In the genomic region with DNA sequence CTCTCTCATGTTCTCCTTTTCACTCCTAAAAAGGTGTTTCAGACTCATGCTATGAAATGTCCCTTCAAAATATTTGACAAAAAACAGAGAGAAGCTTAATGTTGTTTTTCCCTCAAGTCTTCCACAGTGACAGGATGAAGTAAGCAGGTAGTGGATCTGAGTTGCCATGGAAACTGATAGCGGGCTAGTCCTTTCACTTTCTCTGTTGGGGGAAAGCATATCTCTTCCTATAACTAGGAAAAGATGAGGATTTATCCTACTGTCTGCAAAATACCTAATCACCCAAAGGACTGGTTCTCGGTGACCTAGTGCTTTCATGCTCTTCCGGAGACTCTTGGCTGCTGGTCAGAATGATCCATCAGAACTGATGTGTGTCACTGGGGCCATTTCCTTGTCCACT, we compare ENCODE assay signal across 20 cellular contexts.
DNase-seq lines count a peak whose midpoint lies in the region; ATAC-seq and TF ChIP-seq lines count a peak whose summit lies in the region.
"Had no signal": no experiment of that assay in that cellular context is flagged by ENCODE, and none has a peak within 500 bp of the region (broad histone marks: within the 10 kb centered on the region; RNA-seq: fewer than 3 reads in every experiment).

No MANE protein-coding gene starts in this region.

- H3K4me3 Mint-ChIP-seq in brain = peak overlapping the region in 1 of 5 experiments; percentile 4
- H3K4me3 Mint-ChIP-seq in progenitor cell of endocrine pancreas (ENCODE audit: low read depth) = no peak overlapping the region
- H3K4me3 Mint-ChIP-seq: CD8-positive, alpha-beta T cell had no signal

- H3K27me3 ChIP-seq in KMS-11 (ENCODE audit: insufficient read depth, low read depth) = no peaks in the 10 kb centered on the region
- no peaks in the 10 kb centered on the region for H3K27me3 ChIP-seq in right lobe of liver
- H3K27me3 ChIP-seq: BLaER1 had no signal

- H3K27ac Mint-ChIP-seq in brain (peak overlapping the region; percentile 11 to 91 (median 34)), progenitor cell of endocrine pancreas (peak overlapping the region; percentile 18)
- H3K27ac Mint-ChIP-seq: CD8-positive, alpha-beta T cell had no signal

- H2AFZ ChIP-seq in KMS-11 (ENCODE audit: low read depth) = no peak overlapping the region; the same call in 1 of the 2 replicates
- H2AFZ ChIP-seq: PC-9 had no signal

- H3K36me3 Mint-ChIP-seq in brain = no peaks in the 10 kb centered on the region
- peaks cover 1% of the 10 kb centered on the region for H3K36me3 Mint-ChIP-seq in progenitor cell of endocrine pancreas (ENCODE audit: insufficient read depth)
- H3K36me3 Mint-ChIP-seq: CD8-positive, alpha-beta T cell had no signal

- peaks cover 61% of the 10 kb centered on the region for H3K4me1 Mint-ChIP-seq in brain
- peaks cover 5% of the 10 kb centered on the region for H3K4me1 Mint-ChIP-seq in progenitor cell of endocrine pancreas (ENCODE audit: low read depth)

- H3K27ac ChIP-seq in KMS-11 = peak overlapping the region; percentile 8; the same call in 1 of the 2 replicates
- H3K27ac ChIP-seq in right lobe of liver = no peak overlapping the region
- H3K27ac ChIP-seq: BLaER1, PC-9, SJCRH30 had no signal

- DNase-seq in NCI-H1092 treated with DMSO at 0.1 percent for 48 hours (lab: John Stamatoyannopoulos, UW) = peak; percentile 31
- DNase-seq in NCI-H1092 (lab: John Stamatoyannopoulos, UW) = no peak
- DNase-seq in progenitor cell of endocrine pancreas (ENCODE audit: low spot score, unreplicated experiment) = no peak
- no peak for DNase-seq in right lobe of liver
- no peak for DNase-seq in stimulated activated CD4-positive, alpha-beta T cell treated with anti-CD3 and anti-CD28 coated beads, Interleukin-12 subunit alpha, Interleukin-12 subunit beta, amount 100 ng/mL, for 4 hours
- DNase-seq: CD8-positive, alpha-beta T cell; DND-41; GDM1; GOT3; Kasumi-1; NCI-H1436 treated with DMSO at 0.1 percent for 48 hours; NCI-H2029 treated with DMSO at 0.1 percent for 48 hours; NCI-H2227 treated with DMSO at 0.1 percent for 48 hours; NCI-H526; PC-9; SJCRH30 had no signal

- no peak for ATAC-seq in right lobe of liver
- ATAC-seq in GM21528 (IDR thresholded peaks at IDR 0.05; ENCODE audit: low FRiP score, unreplicated experiment) = no peak
- ATAC-seq: CD8-positive, alpha-beta T cell had no signal

- no peak for TF ChIP-seq POLR2A in right lobe of liver (IDR thresholded peaks at IDR 0.05)

- H3K36me3 ChIP-seq in KMS-11 (ENCODE audit: insufficient read depth) (no peaks in the 10 kb centered on the region), right lobe of liver (no peaks in the 10 kb centered on the region)
- H3K36me3 ChIP-seq: BLaER1, SJCRH30 had no signal

- peak overlapping the region; percentile 17; the same call in 1 of the 2 replicates for H3K4me2 ChIP-seq in KMS-11
- H3K4me2 ChIP-seq: BLaER1, PC-9 had no signal

- intact Hi-C loops in right lobe of liver (cut with DNase I) = no loop called here

- H3K9me3 Mint-ChIP-seq in brain (peaks cover 0 to 8% (median 5%) of the 10 kb centered on the region in 5 experiments), progenitor cell of endocrine pancreas (ENCODE audit: low read depth) (peaks cover 4% of the 10 kb centered on the region)
- H3K9me3 Mint-ChIP-seq: CD8-positive, alpha-beta T cell had no signal

- H3K79me2 ChIP-seq in KMS-11 (ENCODE audit: insufficient read depth, low read depth) = no peaks in the 10 kb centered on the region

- H3K4me1 ChIP-seq in KMS-11 (ENCODE audit: low read depth, poor library complexity, severe bottlenecking) (peaks cover 62% of the 10 kb centered on the region), right lobe of liver (no peaks in the 10 kb centered on the region)
- H3K4me1 ChIP-seq: SJCRH30 had no signal

- no peak overlapping the region for H3K4me3 ChIP-seq in KMS-11 (IDR thresholded peaks at IDR 0.05; ENCODE audit: insufficient read depth, low read depth, low read length)
- no peak overlapping the region for H3K4me3 ChIP-seq in right lobe of liver
- H3K4me3 ChIP-seq: BLaER1, PC-9, SJCRH30 had no signal

- no peaks in the 10 kb centered on the region for H4K20me1 ChIP-seq in KMS-11 (ENCODE audit: insufficient read depth)
- H4K20me1 ChIP-seq: BLaER1 had no signal

- 22% methylated on average over 3 of the region's 3 CpGs for WGBS in right lobe of liver (ENCODE audit: insufficient coverage, low coverage, low lambda C conversion rate, missing lambda C conversion rate)

- no peaks in the 10 kb centered on the region for H3K9me3 ChIP-seq in right lobe of liver
- H3K9me3 ChIP-seq: BLaER1, SJCRH30 had no signal

- TF ChIP-seq CTCF in KMS-11 (conservative IDR thresholded peaks at IDR 0.05; ENCODE audit: low read depth, low read length) = no peak
- TF ChIP-seq CTCF in brain (conservative IDR thresholded peaks at IDR 0.05) = no peak
- TF ChIP-seq CTCF in progenitor cell of endocrine pancreas (IDR thresholded peaks at IDR 0.05; ENCODE audit: unreplicated experiment) = no peak
- no peak for TF ChIP-seq CTCF in right lobe of liver (IDR thresholded peaks at IDR 0.05)

- no peak overlapping the region for H3K9ac ChIP-seq in KMS-11
- H3K9ac ChIP-seq: BLaER1 had no signal

- H3K27me3 Mint-ChIP-seq in brain (peaks cover 8% of the 10 kb centered on the region), progenitor cell of endocrine pancreas (no peaks in the 10 kb centered on the region)
